In the genomic region with DNA sequence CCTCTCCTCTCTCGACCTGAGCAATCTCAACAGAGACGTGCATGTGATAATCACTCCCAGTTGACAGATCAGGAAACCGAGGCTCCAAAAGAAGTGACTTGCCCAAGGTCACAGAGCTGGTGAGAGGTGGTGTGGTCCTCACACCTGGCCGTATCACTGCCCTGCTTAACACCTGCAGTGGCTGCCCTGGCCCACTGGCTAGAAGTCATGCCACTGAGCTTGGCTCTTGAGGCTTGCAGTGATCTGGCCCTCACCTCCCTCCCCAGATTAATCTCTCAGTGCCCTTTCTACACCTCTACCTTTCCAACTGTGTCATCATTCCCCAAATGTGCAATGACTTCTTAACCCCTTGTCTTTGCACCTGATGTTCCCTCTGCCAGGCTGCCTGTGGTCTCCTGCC, we compare ENCODE assay signal across 20 cellular contexts. TPM values are rescaled to one million over a fixed set of nuclear protein-coding genes. Genes with fewer than 3 reads are reported as not detected.
DNase-seq lines count a peak whose midpoint lies in the region; ATAC-seq and TF ChIP-seq lines count a peak whose summit lies in the region.
"Had no signal": no experiment of that assay in that cellular context is flagged by ENCODE, and none has a peak within 500 bp of the region (broad histone marks: within the 10 kb centered on the region; RNA-seq: fewer than 3 reads in every experiment).

No MANE protein-coding gene starts in this region.

- TF ChIP-seq POLR2A in spleen (IDR thresholded peaks at IDR 0.05): no peak

- no peaks in the 10 kb centered on the region for H3K9me3 Mint-ChIP-seq in activated naive CD8-positive, alpha-beta T cell treated with anti-CD3 and anti-CD28 coated beads, Interleukin-2, amount 10 ng/mL, durations not matched to agents 7 days and 5 days
- H3K9me3 Mint-ChIP-seq in activated naive CD8-positive, alpha-beta T cell treated with anti-CD3 and anti-CD28 coated beads for 36 hours: no peaks in the 10 kb centered on the region
- no peaks in the 10 kb centered on the region for H3K9me3 Mint-ChIP-seq in endodermal cell
- H3K9me3 Mint-ChIP-seq: CD4-positive, alpha-beta memory T cell had no signal

- no peak overlapping the region for H3K27ac Mint-ChIP-seq in activated naive CD8-positive, alpha-beta T cell treated with anti-CD3 and anti-CD28 coated beads, Interleukin-2, amount 10 ng/mL, durations not matched to agents 7 days and 5 days
- H3K27ac Mint-ChIP-seq in activated naive CD8-positive, alpha-beta T cell treated with anti-CD3 and anti-CD28 coated beads for 36 hours: no peak overlapping the region
- no peak overlapping the region for H3K27ac Mint-ChIP-seq in endodermal cell

- intact Hi-C loops in spleen (cut with DNase I; ENCODE audit: low total_unique reads): no loop called here

- H3K27ac ChIP-seq in endodermal cell (ENCODE audit: low read depth, low read length) (no peak overlapping the region), spleen (peak overlapping the region in 4 of 8 donors; percentile 53 to 72 (median 62))

- H3K9ac ChIP-seq in endodermal cell (ENCODE audit: extremely low read depth, low read length, poor library complexity, severe bottlenecking): no peak overlapping the region

- H3K36me3 Mint-ChIP-seq in activated naive CD8-positive, alpha-beta T cell treated with anti-CD3 and anti-CD28 coated beads, Interleukin-2, amount 10 ng/mL, durations not matched to agents 7 days and 5 days: no peaks in the 10 kb centered on the region
- H3K36me3 Mint-ChIP-seq in activated naive CD8-positive, alpha-beta T cell treated with anti-CD3 and anti-CD28 coated beads for 36 hours: no peaks in the 10 kb centered on the region
- no peaks in the 10 kb centered on the region for H3K36me3 Mint-ChIP-seq in endodermal cell (ENCODE audit: low read depth)
- H3K36me3 Mint-ChIP-seq: CD4-positive, alpha-beta memory T cell had no signal

- peaks cover 2% of the 10 kb centered on the region for H3K4me1 Mint-ChIP-seq in activated naive CD8-positive, alpha-beta T cell treated with anti-CD3 and anti-CD28 coated beads, Interleukin-2, amount 10 ng/mL, durations not matched to agents 7 days and 5 days
- no peaks in the 10 kb centered on the region for H3K4me1 Mint-ChIP-seq in activated naive CD8-positive, alpha-beta T cell treated with anti-CD3 and anti-CD28 coated beads for 36 hours
- H3K4me1 Mint-ChIP-seq in endodermal cell: peaks cover 25% of the 10 kb centered on the region
- H3K4me1 Mint-ChIP-seq: CD4-positive, alpha-beta memory T cell had no signal

- H3K9me3 ChIP-seq in endodermal cell (ENCODE audit: control insufficient read depth, low read length): no peaks in the 10 kb centered on the region
- no peaks in the 10 kb centered on the region for H3K9me3 ChIP-seq in spleen

- no peaks in the 10 kb centered on the region for H3K36me3 ChIP-seq in endodermal cell (ENCODE audit: control insufficient read depth, insufficient read depth, low read length)
- no peaks in the 10 kb centered on the region for H3K36me3 ChIP-seq in spleen

- no peaks in the 10 kb centered on the region for H3K27me3 Mint-ChIP-seq in activated naive CD8-positive, alpha-beta T cell treated with anti-CD3 and anti-CD28 coated beads, Interleukin-2, amount 10 ng/mL, durations not matched to agents 7 days and 5 days
- H3K27me3 Mint-ChIP-seq in activated naive CD8-positive, alpha-beta T cell treated with anti-CD3 and anti-CD28 coated beads for 36 hours: no peaks in the 10 kb centered on the region
- no peaks in the 10 kb centered on the region for H3K27me3 Mint-ChIP-seq in endodermal cell (ENCODE audit: insufficient read depth)
- H3K27me3 Mint-ChIP-seq: CD4-positive, alpha-beta memory T cell had no signal

- H3K4me1 ChIP-seq in endodermal cell (ENCODE audit: control insufficient read depth, insufficient read depth, low read length): peaks cover 5% of the 10 kb centered on the region
- peaks cover 0 to 20% (median 12%) of the 10 kb centered on the region in 6 donors for H3K4me1 ChIP-seq in spleen

- TF ChIP-seq CTCF in endodermal cell (conservative IDR thresholded peaks at IDR 0.05) (no peak), spleen (IDR thresholded peaks at IDR 0.05 in 8 of 11, conservative IDR thresholded peaks at IDR 0.05 in 3 of 11) (no peak)

- POLR2A ChIA-PET in activated naive CD8-positive, alpha-beta T cell treated with anti-CD3 and anti-CD28 coated beads, Interleukin-2, amount 10 ng/mL, durations not matched to agents 7 days and 5 days (lab: Charles Lee): no interaction called here

- WGBS in endodermal cell (ENCODE audit: insufficient coverage in 1 of 2, insufficient read length in 1 of 2), 2 experiments: 87 to 100% methylated on average over 2 to 4 of the region's 4 CpGs
- 81 to 90% (median 88%) methylated on average over 4 of the region's 4 CpGs for WGBS in spleen, 5 donors

- no peaks in the 10 kb centered on the region for H3K27me3 ChIP-seq in endodermal cell (ENCODE audit: control insufficient read depth, insufficient read depth, low read length, poor library complexity, severe bottlenecking)
- H3K27me3 ChIP-seq in spleen (replicated peaks in 1 of 7): no peaks in the 10 kb centered on the region

- no peak overlapping the region for H3K4me3 Mint-ChIP-seq in activated naive CD8-positive, alpha-beta T cell treated with anti-CD3 and anti-CD28 coated beads, Interleukin-2, amount 10 ng/mL, durations not matched to agents 7 days and 5 days
- no peak overlapping the region for H3K4me3 Mint-ChIP-seq in activated naive CD8-positive, alpha-beta T cell treated with anti-CD3 and anti-CD28 coated beads for 36 hours
- no peak overlapping the region for H3K4me3 Mint-ChIP-seq in endodermal cell
- H3K4me3 Mint-ChIP-seq: CD4-positive, alpha-beta memory T cell had no signal

- DNase-seq in activated naive CD8-positive, alpha-beta T cell treated with anti-CD3 and anti-CD28 coated beads, Interleukin-2, amount 10 ng/mL, durations not matched to agents 7 days and 5 days: peak; percentile 17
- no peak for DNase-seq in activated naive CD8-positive, alpha-beta T cell treated with anti-CD3 and anti-CD28 coated beads for 36 hours
- DNase-seq in endodermal cell (peak; percentile 26), spleen (peak; percentile 30)
- DNase-seq: C1 segment of cervical spinal cord; Calu3; CD4-positive, alpha-beta memory T cell; COR-L47; DMS53; DMS79 treated with DMSO at 0.1 percent for 48 hours; GF-D8; GOT3; HCEC 1CT had no signal

- H3K4me3 ChIP-seq in endodermal cell (ENCODE audit: low read length): no peak overlapping the region
- no peak overlapping the region for H3K4me3 ChIP-seq in spleen

- ATAC-seq in activated naive CD8-positive, alpha-beta T cell treated with anti-CD3 and anti-CD28 coated beads, Interleukin-2, amount 10 ng/mL, durations not matched to agents 7 days and 5 days (ENCODE audit: low read depth): no peak
- ATAC-seq in GM19328 (IDR thresholded peaks at IDR 0.05; ENCODE audit: unreplicated experiment) (no peak), HG03025 (IDR thresholded peaks at IDR 0.05; ENCODE audit: low FRiP score, unreplicated experiment) (no peak)

RNA-seq across cellular contexts. Expression of gene CDCP2, which starts 38.8 kb away (rescaled TPM):
- under 1 TPM; 0.11 to 0.20 TPM for total RNA-seq in activated naive CD8-positive, alpha-beta T cell treated with anti-CD3 and anti-CD28 coated beads, Interleukin-2, amount 10 ng/mL, durations not matched to agents 7 days and 5 days
- total RNA-seq in activated naive CD8-positive, alpha-beta T cell treated with anti-CD3 and anti-CD28 coated beads for 36 hours: not detected
- not detected for total RNA-seq in endodermal cell
- polyA plus RNA-seq in endodermal cell (2013, experiment 1 of 2): not detected
- not detected for polyA plus RNA-seq in endodermal cell (2013, experiment 2 of 2)
- 1 to 10 TPM in 2 of 7 donors, under 1 TPM in 5; 0.23 to 1.6 (median 0.85) TPM for total RNA-seq in spleen
- polyA plus RNA-seq in spleen: not detected
- total RNA-seq: A172, A673, Calu3, Daoy, G401 had no signal
- polyA plus RNA-seq: BJ; CD4-positive, alpha-beta memory T cell had no signal
